1 cellular context compared by ENCODE assay signal in the genomic region with DNA sequence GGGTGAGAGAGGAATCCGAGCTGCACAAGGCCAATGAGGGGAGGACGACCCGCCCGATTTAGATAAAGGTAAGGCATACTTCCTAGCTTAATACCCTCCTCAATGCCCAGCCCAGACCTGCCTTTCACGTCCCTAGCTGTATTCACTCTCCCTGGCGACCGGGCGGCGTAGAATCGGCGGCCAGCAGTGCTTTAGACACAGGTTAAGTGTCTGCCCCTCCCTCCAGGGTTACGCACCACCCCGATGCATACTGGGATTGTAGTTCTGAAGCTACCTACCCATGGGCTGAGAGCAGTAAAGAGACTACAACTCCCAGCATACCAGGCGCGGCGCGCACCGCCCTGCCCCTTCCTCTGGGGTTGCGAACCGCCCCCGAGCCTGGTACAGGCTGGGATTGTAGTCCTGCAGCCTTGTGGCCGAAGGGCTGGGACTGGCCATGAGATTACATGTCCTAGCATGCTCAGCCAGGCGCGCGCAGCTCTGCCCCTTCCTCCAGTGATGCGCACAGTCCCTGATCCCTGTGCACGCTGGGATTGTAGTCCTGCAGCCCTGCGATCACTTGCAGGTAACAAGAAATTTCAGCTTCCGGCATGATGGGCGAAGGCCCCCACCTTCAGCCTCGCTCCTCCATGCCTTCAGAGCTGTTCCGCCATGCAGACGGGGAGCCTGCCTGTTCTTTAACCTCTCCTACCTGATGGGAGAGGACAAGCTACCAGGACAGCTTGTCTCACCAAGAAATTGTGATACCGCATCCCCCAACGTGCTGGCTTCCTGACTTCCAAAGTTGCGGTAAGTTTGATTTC.
TF ChIP-seq lines count a peak whose summit lies in the region.

No MANE protein-coding gene starts in this region.

TF ChIP-seq in WTC11, 78 proteins besides CTCF, POLR2A, EP300 and RAD21 (continued from another document):
- TF ChIP-seq, protein P1, sequence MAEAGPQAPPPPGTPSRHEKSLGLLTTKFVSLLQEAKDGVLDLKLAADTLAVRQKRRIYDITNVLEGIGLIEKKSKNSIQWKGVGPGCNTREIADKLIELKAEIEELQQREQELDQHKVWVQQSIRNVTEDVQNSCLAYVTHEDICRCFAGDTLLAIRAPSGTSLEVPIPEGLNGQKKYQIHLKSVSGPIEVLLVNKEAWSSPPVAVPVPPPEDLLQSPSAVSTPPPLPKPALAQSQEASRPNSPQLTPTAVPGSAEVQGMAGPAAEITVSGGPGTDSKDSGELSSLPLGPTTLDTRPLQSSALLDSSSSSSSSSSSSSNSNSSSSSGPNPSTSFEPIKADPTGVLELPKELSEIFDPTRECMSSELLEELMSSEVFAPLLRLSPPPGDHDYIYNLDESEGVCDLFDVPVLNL (CRISPR knock-in tag; IDR thresholded peaks at IDR 0.05; ENCODE audit: borderline replicate concordance, low read depth): no peak
- no peak for TF ChIP-seq ZNF219 (CRISPR knock-in tag; IDR thresholded peaks at IDR 0.05; ENCODE audit: borderline replicate concordance)
